ENCODE assay signal across 8 cellular contexts in genomic region chr19:58466089-58466759, GRCh38. TPM values are rescaled to one million over a fixed set of nuclear protein-coding genes. Genes with fewer than 3 reads are reported as not detected.
DNase-seq lines count a peak whose midpoint lies in the region; ATAC-seq, FAIRE-seq and TF ChIP-seq lines count a peak whose summit lies in the region.

No MANE protein-coding gene starts in this region.

- FAIRE-seq in GM19239 (lab: Jason Lieb, UNC), result no peak

- DNase-seq in astrocyte of the spinal cord (ENCODE audit: low read depth, low spot score) (no peak), lung (ENCODE audit: low spot score) (no peak), SHP77 (lab: John Stamatoyannopoulos, UW) (no peak), GM19239 (ENCODE audit: insufficient read length, low spot score) (no peak), DMS79 treated with DMSO at 0.1 percent for 48 hours (lab: John Stamatoyannopoulos, UW) (no peak)

- H3K36me3 ChIP-seq in lung (ENCODE audit: control insufficient read depth in 2 of 2, insufficient read depth in 2 of 2, low read length in 2 of 2), result peaks cover 0 to 17% of the 10 kb centered on the region in 2 donors

- peak; percentile 29 for ATAC-seq in GM18909 (IDR thresholded peaks at IDR 0.05; ENCODE audit: poor library complexity, unreplicated experiment)
- peak; percentile 21 for ATAC-seq in HG03196 (IDR thresholded peaks at IDR 0.05; ENCODE audit: unreplicated experiment)
- no peak for ATAC-seq in lung (ENCODE audit: insufficient read depth, low FRiP score)
- no peak for ATAC-seq in GM21447 (IDR thresholded peaks at IDR 0.05; ENCODE audit: unreplicated experiment)

- no peaks in the 10 kb centered on the region for H3K9me3 ChIP-seq in lung (ENCODE audit: control insufficient read depth in 2 of 2, insufficient read depth in 1 of 2, low read length in 1 of 2)

- in situ Hi-C loops in astrocyte of the spinal cord (cut with HindIII; ENCODE audit: low sequenced_read_pairs), result no loop called here

- no peaks in the 10 kb centered on the region for H3K27me3 ChIP-seq in lung (ENCODE audit: control insufficient read depth, insufficient read depth)

- H3K4me1 ChIP-seq in lung (ENCODE audit: control insufficient read depth in 2 of 2, insufficient read depth in 2 of 2, low read length in 2 of 2), result peaks cover 0 to 8% of the 10 kb centered on the region in 2 donors

- H3K4me3 ChIP-seq in astrocyte of the spinal cord (ENCODE audit: low read depth, low read length), result peak overlapping the region; percentile 64
- peak overlapping the region; percentile 17 for H3K4me3 ChIP-seq in lung

- H3K27ac ChIP-seq in lung (ENCODE audit: low read depth in 1 of 2, low read length in 1 of 2), result peak overlapping the region in 1 of 2 donors; percentile 1

- 35 to 36% methylated on average over 20 of the region's 20 CpGs for WGBS in lung, 2 donors

- TF ChIP-seq CTCF in astrocyte of the spinal cord (IDR thresholded peaks at IDR 0.05; ENCODE audit: low read depth, low read length) (no peak), lung (IDR thresholded peaks at IDR 0.05; ENCODE audit: control extremely low read depth, extremely low read depth) (no peak)

RNA-seq across cellular contexts. Expression of gene ZNF324, which starts 0.7 kb away (rescaled TPM):
- total RNA-seq in lung, result 10 to 100 TPM; 12.4 to 13.9 TPM
- polyA plus RNA-seq in lung, result 1 to 10 TPM; 4.6 to 5.3 TPM

RNA-seq across cellular contexts. Expression of gene ZNF446, which starts 9.9 kb away (rescaled TPM):
- 10 to 100 TPM; 12.5 to 12.9 TPM for total RNA-seq in lung
- polyA plus RNA-seq in lung, result 1 to 10 TPM; 8.3 to 9.5 TPM

RNA-seq across cellular contexts. Expression of gene ZNF324B, which starts 14.8 kb away (rescaled TPM):
- total RNA-seq in lung, result 1 to 10 TPM; 8.2 to 9.3 TPM
- polyA plus RNA-seq in lung, result 1 to 10 TPM; 2.8 to 3.9 TPM

RNA-seq across cellular contexts. Expression of gene ZNF132, which starts 26.3 kb away (rescaled TPM):
- 1 to 10 TPM; 4.4 to 7.4 TPM for total RNA-seq in lung
- 1 to 10 TPM; 1.0 to 1.4 TPM for polyA plus RNA-seq in lung

RNA-seq across cellular contexts. Expression of gene SLC27A5, which starts 45.6 kb away (rescaled TPM):
- total RNA-seq in lung, result 10 to 100 TPM in 1 of 2 donors, 1 to 10 TPM in 1; 7.9 to 11.3 TPM
- 10 to 100 TPM; 14.6 to 19.0 TPM for polyA plus RNA-seq in lung

Comparison
In these comparisons a context has a peak if more than half of its experiments do, and no peak if none do; other contexts are left out.
1. ATAC-seq: peak in GM18909 (single experiment) and HG03196 (single experiment); none in lung (single experiment) and GM21447 (single experiment).